In genomic region chr14:103763730-103764488, GRCh38 we compare ENCODE assay signal across 14 cellular contexts. TPM values are rescaled to one million over a fixed set of nuclear protein-coding genes. Genes with fewer than 3 reads are reported as not detected.
DNase-seq lines count a peak whose midpoint lies in the region; ATAC-seq and TF ChIP-seq lines count a peak whose summit lies in the region.
"Had no signal": no experiment of that assay in that cellular context is flagged by ENCODE, and none has a peak within 500 bp of the region (broad histone marks: within the 10 kb centered on the region; RNA-seq: fewer than 3 reads in every experiment).

No MANE protein-coding gene starts in this region.

- intact Hi-C loops in mammary epithelial cell (cut with micrococcal nuclease) (no loop called here), left colon (cut with DNase I, micrococcal nuclease) (no loop called here)

- H3K36me3 ChIP-seq in OCI-LY1 (ENCODE audit: insufficient read depth, low read length): no peaks in the 10 kb centered on the region; the same call in 1 of the 2 replicates
- no peaks in the 10 kb centered on the region for H3K36me3 ChIP-seq in mammary epithelial cell (ENCODE audit: insufficient read depth, low read length)
- H3K36me3 ChIP-seq: gastrocnemius medialis, pancreas had no signal

- H3K27ac ChIP-seq in OCI-LY1 (ENCODE audit: low read depth, low read length, poor library complexity, severe bottlenecking) (peak overlapping the region; percentile 91), mammary epithelial cell (ENCODE audit: insufficient read depth, low read depth, low read length) (no peak overlapping the region)
- H3K27ac ChIP-seq: gastrocnemius medialis, pancreas, transverse colon had no signal

- peaks cover 3% of the 10 kb centered on the region; the same call in 1 of the 2 replicates for H3F3A ChIP-seq in OCI-LY1 (ENCODE audit: insufficient read depth, low read length)

- H3K4me3 ChIP-seq in OCI-LY1 (ENCODE audit: low read depth, low read length, poor library complexity, severe bottlenecking) (peak overlapping the region; percentile 45), mammary epithelial cell (replicated peaks in 1 of 3; ENCODE audit: insufficient read depth in 1 of 3, low read depth in 2 of 3, low read length in 3 of 3) (no peak overlapping the region)
- H3K4me3 ChIP-seq: gastrocnemius medialis, pancreas, transverse colon had no signal

- H2AFZ ChIP-seq in OCI-LY1 (ENCODE audit: low read length) (no peak overlapping the region), mammary epithelial cell (ENCODE audit: low read depth, low read length) (no peak overlapping the region)

- in situ Hi-C loops in mammary epithelial cell (cut with MboI; ENCODE audit: low sequenced_read_pairs in 2 of 2): no loop called here

- H3K79me2 ChIP-seq in OCI-LY1 (ENCODE audit: insufficient read depth, low read length): no peaks in the 10 kb centered on the region
- no peaks in the 10 kb centered on the region for H3K79me2 ChIP-seq in mammary epithelial cell (ENCODE audit: insufficient read depth, low read length)

- DNase-seq in mammary epithelial cell: no peak
- no peak for DNase-seq in left colon
- no peak for DNase-seq in NCI-H1105 treated with DMSO at 0.1 percent for 48 hours (lab: John Stamatoyannopoulos, UW)
- DNase-seq: activated gamma-delta T cell treated with Interleukin-2 at 50 U/mL for 16 hours; CD4-positive, CD25-positive, alpha-beta regulatory T cell; gastrocnemius medialis; NCI-H1694 treated with DMSO at 0.1 percent for 48 hours; pancreas; transverse colon had no signal

- H3K9me2 ChIP-seq in OCI-LY1 (ENCODE audit: low read depth, low read length): no peaks in the 10 kb centered on the region

- CTCF ChIA-PET in mammary epithelial cell (lab: Charles Lee; ENCODE audit: low non-redundant PET): no interaction called here

- H3K9ac ChIP-seq in OCI-LY1 (ENCODE audit: low read length) (peak overlapping the region; percentile 48), mammary epithelial cell (ENCODE audit: insufficient read depth, low read length) (no peak overlapping the region)

- peak; percentile 81 for ATAC-seq in GM18499 (IDR thresholded peaks at IDR 0.05; ENCODE audit: insufficient read depth, unreplicated experiment)
- ATAC-seq in GM19467 (IDR thresholded peaks at IDR 0.05; ENCODE audit: unreplicated experiment): peak; percentile 81
- peak; percentile 68 for ATAC-seq in HG03039 (IDR thresholded peaks at IDR 0.05; ENCODE audit: unreplicated experiment)
- ATAC-seq in HG03097 (IDR thresholded peaks at IDR 0.05; ENCODE audit: low FRiP score, unreplicated experiment): no peak
- ATAC-seq in left colon: no peak
- ATAC-seq: gastrocnemius medialis, pancreas had no signal

- no peak for TF ChIP-seq CTCF in OCI-LY1 (IDR thresholded peaks at IDR 0.05; ENCODE audit: low read length)
- no peak for TF ChIP-seq CTCF in mammary epithelial cell (conservative IDR thresholded peaks at IDR 0.05 in 1 of 2, IDR thresholded peaks at IDR 0.05 in 1 of 2; ENCODE audit: extremely low read depth in 1 of 2, insufficient read depth in 1 of 2, low read depth in 1 of 2, low read length in 2 of 2)

- BruUV-seq in mammary epithelial cell (replicated peaks; lab: Mats Ljungman, UMichigan): no TSS peak

- H3K27me3 ChIP-seq in OCI-LY1 (ENCODE audit: insufficient read depth, low read length) (no peaks in the 10 kb centered on the region), mammary epithelial cell (ENCODE audit: insufficient read depth, low read length) (no peaks in the 10 kb centered on the region)
- H3K27me3 ChIP-seq: gastrocnemius medialis, pancreas, transverse colon had no signal

- peaks cover 38% of the 10 kb centered on the region for H3K4me1 ChIP-seq in OCI-LY1 (ENCODE audit: insufficient read depth, low read length, severe bottlenecking)
- no peaks in the 10 kb centered on the region for H3K4me1 ChIP-seq in mammary epithelial cell (ENCODE audit: insufficient read depth, low read length)
- H3K4me1 ChIP-seq: gastrocnemius medialis, pancreas, transverse colon had no signal

- peaks cover 5% of the 10 kb centered on the region; the same call in 1 of the 2 replicates for H3K9me3 ChIP-seq in OCI-LY1 (ENCODE audit: low read length)
- no peaks in the 10 kb centered on the region for H3K9me3 ChIP-seq in mammary epithelial cell (replicated peaks; ENCODE audit: insufficient read depth, low read length)
- H3K9me3 ChIP-seq: gastrocnemius medialis, pancreas, transverse colon had no signal

- H4K20me1 ChIP-seq in OCI-LY1 (ENCODE audit: insufficient read depth, low read length) (no peaks in the 10 kb centered on the region), mammary epithelial cell (ENCODE audit: insufficient read depth, low read length) (no peaks in the 10 kb centered on the region)

- 96% methylated on average over 5 of the region's 5 CpGs for WGBS in mammary epithelial cell (ENCODE audit: low coverage, missing lambda C conversion rate)

- dilution Hi-C loops in mammary epithelial cell (cut with HindIII; ENCODE audit: low sequenced_read_pairs): no loop called here

- peak overlapping the region; percentile 64 for H3K4me2 ChIP-seq in OCI-LY1 (ENCODE audit: low read length)
- H3K4me2 ChIP-seq in mammary epithelial cell (ENCODE audit: insufficient read depth, low read depth, low read length): no peak overlapping the region

RNA-seq across cellular contexts. Expression of gene ZFYVE21, which starts 48.3 kb away (rescaled TPM):
- total RNA-seq in mammary epithelial cell: 10 to 100 TPM; 64.2 to 65.7 TPM
- 156 TPM for polyA plus RNA-seq in mammary epithelial cell
- 43.7 TPM for polyA minus RNA-seq in mammary epithelial cell
- 10 to 100 TPM; 51.2 to 54.9 TPM for total RNA-seq in left colon

RNA-seq across cellular contexts. Expression of gene XRCC3, which starts 48.7 kb away (rescaled TPM):
- total RNA-seq in mammary epithelial cell (10 to 100 TPM in 1 of 2 donors, 1 to 10 TPM in 1; 5.2 to 35.4 TPM), left colon (10 to 100 TPM in 1 of 2 donors, 1 to 10 TPM in 1; 7.9 to 16.2 TPM)
- 23.4 TPM for polyA plus RNA-seq in mammary epithelial cell
- 43.1 TPM for polyA minus RNA-seq in mammary epithelial cell

Comparison
In these comparisons a context has a peak if more than half of its experiments do, and no peak if none do; other contexts are left out.
1. ATAC-seq: peak in GM18499 (single experiment), GM19467 (single experiment) and HG03039 (single experiment); none in HG03097 (single experiment) and left colon (single experiment).